ENCODE assay signal across 8 cellular contexts in genomic region chr17:58352018-58352842, GRCh38. TPM values are rescaled to one million over a fixed set of nuclear protein-coding genes. Genes with fewer than 3 reads are reported as not detected.
DNase-seq lines count a peak whose midpoint lies in the region; ATAC-seq and TF ChIP-seq lines count a peak whose summit lies in the region.

Gene SUPT4H1 (minus strand): TSS chr17:58352201. CDS start chr17:58352135, 66 bp downstream.

- no peak for TF ChIP-seq CTCF in colonic mucosa (IDR thresholded peaks at IDR 0.05)

- H3K9me3 ChIP-seq in BLaER1, result no peaks in the 10 kb centered on the region
- no peaks in the 10 kb centered on the region for H3K9me3 ChIP-seq in colonic mucosa

- peaks cover 44% of the 10 kb centered on the region for H3K36me3 ChIP-seq in BLaER1
- H3K36me3 ChIP-seq in colonic mucosa, result peaks cover 17% of the 10 kb centered on the region

- intact Hi-C loops in colonic mucosa (cut with DNase I), result loop anchor here (10.0 kb wide), 1 partner anchor 153 kb away; no protein-coding TSS in a partner anchor
- intact Hi-C loops in left colon (cut with DNase I, micrococcal nuclease), result no loop called here

- H3K4me2 ChIP-seq in BLaER1, result peak within 1 kb of the TSS; percentile 94

- H4K20me1 ChIP-seq in BLaER1, result peaks cover 42% of the 10 kb centered on the region

- H3K27ac ChIP-seq in BLaER1 (peak within 1 kb of the TSS; percentile 93), colonic mucosa (peak within 1 kb of the TSS; percentile 96)

- H3K4me1 ChIP-seq in BLaER1 (peaks cover 65% of the 10 kb centered on the region), colonic mucosa (no peaks in the 10 kb centered on the region)

- H3K27me3 ChIP-seq in BLaER1 (no peaks in the 10 kb centered on the region), colonic mucosa (no peaks in the 10 kb centered on the region)

- peak within 1 kb of the TSS; percentile 93 for H3K4me3 ChIP-seq in BLaER1
- H3K4me3 ChIP-seq in colonic mucosa, result peak within 1 kb of the TSS; percentile 89

- ATAC-seq in GM19324 (IDR thresholded peaks at IDR 0.05; ENCODE audit: low FRiP score, unreplicated experiment), result peak; percentile 98
- peak; percentile 70 for ATAC-seq in HG03457 (IDR thresholded peaks at IDR 0.05; ENCODE audit: unreplicated experiment)
- ATAC-seq in left colon, result peak; percentile 92

- peak within 1 kb of the TSS; percentile 96 for H3K9ac ChIP-seq in BLaER1
- H3K9ac ChIP-seq in colonic mucosa (ENCODE audit: low read depth in 2 of 2, low read length in 2 of 2), result peak within 1 kb of the TSS; percentile 93 to 95

- DNase-seq in NCI-H510A treated with DMSO at 0.1 percent for 48 hours (lab: John Stamatoyannopoulos, UW) (peak; percentile 98), colonic mucosa (peak; percentile 94), left colon (peak; percentile 92 to 93)
- DNase-seq in activated CD4-positive, alpha-beta T cell treated with anti-CD3 and anti-CD28 coated beads for 4 hours, result peak; percentile 85 to 88
- peak; percentile 83 to 85 for DNase-seq in stimulated activated CD4-positive, alpha-beta T cell treated with anti-CD3 and anti-CD28 coated beads, Interleukin-1b, Interleukin-23, amount 100 ng/mL, for 4 hours (ENCODE audit: low read depth in 2 of 2)

RNA-seq across cellular contexts. Expression of gene SUPT4H1, which starts in this region (rescaled TPM):
- total RNA-seq in colonic mucosa, result 10 to 100 TPM; 68.7 to 75.3 TPM
- total RNA-seq in left colon, result 10 to 100 TPM; 58.1 to 63.0 TPM

Comparison
In these comparisons a context has a peak if more than half of its experiments do, and no peak if none do; other contexts are left out.
1. Peak in every context shown above with its lines: DNase-seq, ATAC-seq, H3K4me3 ChIP-seq and H3K27ac ChIP-seq.